ENCODE assay signal across 1 cellular context in genomic region chr2:180691186-180691854, GRCh38.
A peak's percentile ranks its signal among the peaks of the same experiment; 100 is the strongest.
TF ChIP-seq lines count a peak whose summit lies in the region.

No MANE protein-coding gene starts in this region.

TF ChIP-seq in K562, 482 proteins besides CTCF, POLR2A, EP300 and RAD21 (continued from another document):
- TF ChIP-seq MGA (IDR thresholded peaks at IDR 0.05) (peak; percentile 32; the same call in 1 of the 2 replicates), TFAP4 (CRISPR knock-in tag; IDR thresholded peaks at IDR 0.05; ENCODE audit: borderline replicate concordance) (peak; percentile 63; the same call in 1 of the 2 replicates)
